Comparison of ENCODE assay signal across 8 cellular contexts in genomic region chrX:32618154-32618553, GRCh38.
"Had no signal": no experiment of that assay in that cellular context is flagged by ENCODE, and none has a peak within 500 bp of the region (broad histone marks: within the 10 kb centered on the region; RNA-seq: fewer than 3 reads in every experiment).

No MANE protein-coding gene starts in this region.

- H3K9me3 ChIP-seq: HAP-1 had no signal

- H3K4me3 ChIP-seq: GM23248, GM23338, HAP-1 had no signal

- H3K4me1 ChIP-seq: HAP-1 had no signal

- H3K36me3 ChIP-seq: HAP-1 had no signal

- H3K27ac ChIP-seq: GM23248 had no signal

- DNase-seq: GM23248, GOT3, H7, H9, HCEC 1CT, HFFc6 had no signal
